Comparison of ENCODE assay signal across 8 cellular contexts in genomic region chr19:38224014-38224862, GRCh38. TPM values are rescaled to one million over a fixed set of nuclear protein-coding genes. Genes with fewer than 3 reads are reported as not detected.
A peak's percentile ranks its signal among the peaks of the same experiment; 100 is the strongest.
DNase-seq lines count a peak whose midpoint lies in the region; ATAC-seq, FAIRE-seq and TF ChIP-seq lines count a peak whose summit lies in the region.

Gene DPF1, minus strand, starts transcription at chr19:38224222. Its CDS starts 80 bp downstream, at chr19:38224142.

- DNase-seq in activated T-cell treated with anti-CD3 and anti-CD28 coated beads, Interleukin-2, amount 50 U/mL, for 4 hours = peak; percentile 38
- peak; percentile 52 to 69 for DNase-seq in fibroblast of lung (ENCODE audit: low read depth in 2 of 2)
- peak; percentile 77 for DNase-seq in neuronal stem cell (ENCODE audit: low spot score)
- DNase-seq in urothelium cell line (ENCODE audit: low spot score) = peak; percentile 95

- H2BK12ac ChIP-seq in neuronal stem cell (ENCODE audit: low read length) = peak within 1 kb of the TSS; percentile 49

- no peaks in the 10 kb centered on the region for H3K9me3 ChIP-seq in BLaER1 treated with 17β-estradiol and CSF1 and Interleukin-3, amounts not matched to agents 10 nM and 100 nM (replicated peaks in 1 of 11)
- H3K9me3 ChIP-seq in OCI-LY1 (ENCODE audit: low read length) = no peaks in the 10 kb centered on the region
- H3K9me3 ChIP-seq in fibroblast of lung (ENCODE audit: control insufficient read depth, insufficient read depth, low read depth, low read length) = no peaks in the 10 kb centered on the region
- H3K9me3 ChIP-seq in neuronal stem cell (replicated peaks in 1 of 2; ENCODE audit: control insufficient read depth in 2 of 2, insufficient read depth in 1 of 2, low read depth in 1 of 2, low read length in 2 of 2) = peaks cover 0 to 1% of the 10 kb centered on the region in 2 donors

- no peak within 1 kb of the TSS for H3K4ac ChIP-seq in neuronal stem cell (ENCODE audit: low read length)

- no peaks in the 10 kb centered on the region for H3K36me3 Mint-ChIP-seq in activated T-cell treated with anti-CD3 and anti-CD28 coated beads, Interleukin-2, amount 50 U/mL, for 4 hours (ENCODE audit: insufficient read depth)

- no peak within 1 kb of the TSS for H2BK15ac ChIP-seq in neuronal stem cell (ENCODE audit: low read length)

- H3K79me1 ChIP-seq in neuronal stem cell (ENCODE audit: low read depth, low read length) = peaks cover 13% of the 10 kb centered on the region

- no peak within 1 kb of the TSS for H4K91ac ChIP-seq in neuronal stem cell (ENCODE audit: low read depth, low read length, poor library complexity)

- H3K79me2 ChIP-seq in OCI-LY1 (ENCODE audit: insufficient read depth, low read length) (no peaks in the 10 kb centered on the region), fibroblast of lung (ENCODE audit: control insufficient read depth, insufficient read depth, low read length) (no peaks in the 10 kb centered on the region)

- no peak within 1 kb of the TSS for H3K14ac ChIP-seq in neuronal stem cell (ENCODE audit: low read length)

- no peak within 1 kb of the TSS for H2BK5ac ChIP-seq in neuronal stem cell (ENCODE audit: low read length)

- no CpG with 5 or more reads among the region's 61 CpGs for WGBS in neuronal stem cell (ENCODE audit: extremely low coverage in 2 of 2, insufficient read length in 2 of 2, insufficient replicate concordance in 1 of 2), 2 donors

- peaks cover 0 to 22% (median 0%) of the 10 kb centered on the region in 11 experiments; a peak in 4 of 22 replicates for H4K20me1 ChIP-seq in BLaER1 treated with 17β-estradiol and CSF1 and Interleukin-3, amounts not matched to agents 10 nM and 100 nM
- H4K20me1 ChIP-seq in OCI-LY1 (ENCODE audit: insufficient read depth, low read length) (no peaks in the 10 kb centered on the region), fibroblast of lung (ENCODE audit: control insufficient read depth, extremely low read depth, insufficient read depth, low read length) (no peaks in the 10 kb centered on the region)

- peak within 1 kb of the TSS; percentile 91 for H3K18ac ChIP-seq in neuronal stem cell (ENCODE audit: low read length)

- peak; percentile 96 for FAIRE-seq in urothelium cell line (lab: Jason Lieb, UNC)

- H3K4me1 ChIP-seq in BLaER1 treated with 17β-estradiol and CSF1 and Interleukin-3, amounts not matched to agents 10 nM and 100 nM = peaks cover 10 to 41% (median 35%) of the 10 kb centered on the region in 10 experiments; a peak in 18 of 20 replicates
- H3K4me1 ChIP-seq in OCI-LY1 (ENCODE audit: insufficient read depth, low read length, severe bottlenecking) (peaks cover 16% of the 10 kb centered on the region), fibroblast of lung (ENCODE audit: control insufficient read depth, extremely low read depth, insufficient read depth, low read length) (peaks cover 2% of the 10 kb centered on the region), neuronal stem cell (ENCODE audit: control insufficient read depth in 2 of 2, insufficient read depth in 1 of 2, low read depth in 1 of 2, low read length in 2 of 2) (peaks cover 15 to 17% of the 10 kb centered on the region in 2 donors)

- H2AK5ac ChIP-seq in neuronal stem cell (ENCODE audit: low read depth, low read length) = peak within 1 kb of the TSS; percentile 96

- H3K4me3 Mint-ChIP-seq in activated T-cell treated with anti-CD3 and anti-CD28 coated beads, Interleukin-2, amount 50 U/mL, for 4 hours = peak within 1 kb of the TSS; percentile 74

- H3K27me3 Mint-ChIP-seq in activated T-cell treated with anti-CD3 and anti-CD28 coated beads, Interleukin-2, amount 50 U/mL, for 4 hours (ENCODE audit: low read depth) = peaks cover 68% of the 10 kb centered on the region

- peaks cover 24% of the 10 kb centered on the region for H3K4me1 Mint-ChIP-seq in activated T-cell treated with anti-CD3 and anti-CD28 coated beads, Interleukin-2, amount 50 U/mL, for 4 hours (ENCODE audit: low read depth)

- H3K23ac ChIP-seq in neuronal stem cell (ENCODE audit: low read depth, low read length, poor library complexity) = no peak within 1 kb of the TSS

- peak within 1 kb of the TSS; percentile 40 to 74 (median 67); a peak in 20 of 22 replicates for H3K9ac ChIP-seq in BLaER1 treated with 17β-estradiol and CSF1 and Interleukin-3, amounts not matched to agents 10 nM and 100 nM
- peak within 1 kb of the TSS; percentile 52 for H3K9ac ChIP-seq in OCI-LY1 (ENCODE audit: low read length)
- peak within 1 kb of the TSS; percentile 58 for H3K9ac ChIP-seq in fibroblast of lung (ENCODE audit: insufficient read depth, low read length)
- H3K9ac ChIP-seq in neuronal stem cell (ENCODE audit: low read depth, low read length, poor library complexity) = peak within 1 kb of the TSS; percentile 91

- TF ChIP-seq CTCF in OCI-LY1 (IDR thresholded peaks at IDR 0.05; ENCODE audit: low read length) = peak; percentile 53
- peak in 1 of 2 donors; percentile 20 for TF ChIP-seq CTCF in fibroblast of lung (conservative IDR thresholded peaks at IDR 0.05 in 1 of 2, IDR thresholded peaks at IDR 0.05 in 1 of 2; ENCODE audit: low read depth in 1 of 2, low read length in 2 of 2)

- H3K27me3 ChIP-seq in BLaER1 treated with 17β-estradiol and CSF1 and Interleukin-3, amounts not matched to agents 10 nM and 100 nM = peaks cover 16 to 32% (median 26%) of the 10 kb centered on the region in 11 experiments; a peak in 21 of 22 replicates
- H3K27me3 ChIP-seq in OCI-LY1 (ENCODE audit: insufficient read depth, low read length) (no peaks in the 10 kb centered on the region), fibroblast of lung (ENCODE audit: control insufficient read depth, insufficient read depth, low read length) (no peaks in the 10 kb centered on the region), neuronal stem cell (ENCODE audit: control insufficient read depth in 3 of 3, insufficient read depth in 3 of 3, low read depth in 1 of 3, low read length in 3 of 3) (peaks cover 0 to 18% (median 0%) of the 10 kb centered on the region in 3 experiments)

- peak; percentile 72 for ATAC-seq in GM19025 (IDR thresholded peaks at IDR 0.05; ENCODE audit: low read depth, unreplicated experiment)
- ATAC-seq in HG03565 (IDR thresholded peaks at IDR 0.05; ENCODE audit: unreplicated experiment) = peak; percentile 76
- peak; percentile 84 to 89 for ATAC-seq in activated T-cell treated with anti-CD3 and anti-CD28 coated beads, Interleukin-2, amount 50 U/mL, for 4 hours

- H2BK120ac ChIP-seq in neuronal stem cell (ENCODE audit: low read depth, low read length) = peak within 1 kb of the TSS; percentile 54

- H3K4me2 ChIP-seq in BLaER1 treated with 17β-estradiol and CSF1 and Interleukin-3, amounts not matched to agents 10 nM and 100 nM = peak within 1 kb of the TSS; percentile 75 to 98 (median 89)
- H3K4me2 ChIP-seq in OCI-LY1 (ENCODE audit: low read length) (peak within 1 kb of the TSS; percentile 76), fibroblast of lung (ENCODE audit: extremely low read depth, insufficient read depth, low read length) (peak within 1 kb of the TSS; percentile 92), neuronal stem cell (ENCODE audit: insufficient read depth, low read length, poor library complexity, severe bottlenecking) (peak within 1 kb of the TSS; percentile 91)

- H3K9me3 Mint-ChIP-seq in activated T-cell treated with anti-CD3 and anti-CD28 coated beads, Interleukin-2, amount 50 U/mL, for 4 hours = no peaks in the 10 kb centered on the region

- no peaks in the 10 kb centered on the region for H3K9me2 ChIP-seq in OCI-LY1 (ENCODE audit: low read depth, low read length)

- H3K27ac ChIP-seq in BLaER1 treated with 17β-estradiol and CSF1 and Interleukin-3, amounts not matched to agents 10 nM and 100 nM = peak within 1 kb of the TSS in 3 of 11 experiments; percentile 16 to 32 (median 24); a peak in 2 of 22 replicates
- H3K27ac ChIP-seq in OCI-LY1 (ENCODE audit: low read depth, low read length, poor library complexity, severe bottlenecking) (no peak within 1 kb of the TSS), fibroblast of lung (ENCODE audit: insufficient read depth, low read length) (peak within 1 kb of the TSS; percentile 27), neuronal stem cell (replicated peaks; ENCODE audit: low read length) (peak within 1 kb of the TSS; percentile 35)

- no peaks in the 10 kb centered on the region for H3F3A ChIP-seq in OCI-LY1 (ENCODE audit: insufficient read depth, low read length)

- H3K36me3 ChIP-seq in BLaER1 treated with 17β-estradiol and CSF1 and Interleukin-3, amounts not matched to agents 10 nM and 100 nM = peaks cover 0 to 1% (median 0%) of the 10 kb centered on the region in 11 experiments; a peak in 1 of 22 replicates
- H3K36me3 ChIP-seq in OCI-LY1 (ENCODE audit: insufficient read depth, low read length) (no peaks in the 10 kb centered on the region), fibroblast of lung (ENCODE audit: control insufficient read depth, insufficient read depth, low read length) (no peaks in the 10 kb centered on the region), neuronal stem cell (replicated peaks in 1 of 2; ENCODE audit: control insufficient read depth in 2 of 2, insufficient read depth in 2 of 2, low read length in 2 of 2) (peaks cover 3 to 24% of the 10 kb centered on the region in 2 donors)

- no peak within 1 kb of the TSS for H4K8ac ChIP-seq in neuronal stem cell (ENCODE audit: low read depth, low read length)

- H3K4me3 ChIP-seq in BLaER1 treated with 17β-estradiol and CSF1 and Interleukin-3, amounts not matched to agents 10 nM and 100 nM = peak within 1 kb of the TSS; percentile 57 to 75 (median 66)
- peak within 1 kb of the TSS; percentile 66 for H3K4me3 ChIP-seq in OCI-LY1 (ENCODE audit: low read depth, low read length, poor library complexity, severe bottlenecking)
- H3K4me3 ChIP-seq in fibroblast of lung (replicated peaks in 1 of 4; ENCODE audit: control extremely low read depth in 1 of 4, insufficient read depth in 1 of 4, low read depth in 3 of 4, low read length in 4 of 4) = peak within 1 kb of the TSS; percentile 67 to 81 (median 70)
- H3K4me3 ChIP-seq in neuronal stem cell (ENCODE audit: low read length in 2 of 2) = peak within 1 kb of the TSS; percentile 48 to 89

- H2AFZ ChIP-seq in OCI-LY1 (ENCODE audit: low read length) (no peak within 1 kb of the TSS), fibroblast of lung (ENCODE audit: low read length) (peak within 1 kb of the TSS; percentile 95), neuronal stem cell (ENCODE audit: low read length) (peak within 1 kb of the TSS; percentile 84)

RNA-seq across cellular contexts. Expression of gene DPF1, which starts in this region (rescaled TPM):
- under 1 TPM; 0.40 to 0.45 (median 0.43) TPM for total RNA-seq in activated T-cell treated with anti-CD3 and anti-CD28 coated beads, Interleukin-2, amount 50 U/mL, for 4 hours
- total RNA-seq in fibroblast of lung = 0.50 and 0.51 TPM in 2 replicates
- polyA plus RNA-seq in fibroblast of lung = 1.6 and 5.2 TPM in 2 replicates
- polyA plus RNA-seq in fibroblast of lung (2012) = 1.6 and 5.0 TPM in 2 replicates
- 3.0 and 9.4 TPM in 2 replicates for polyA minus RNA-seq in fibroblast of lung (ENCODE audit: low replicate concordance)
- polyA plus RNA-seq in neuronal stem cell (2013, experiment 1 of 2) = 8.0 TPM
- polyA plus RNA-seq in neuronal stem cell (2013, experiment 2 of 2) = 7.2 TPM

Comparison
In these comparisons a context has a peak if more than half of its experiments do, and no peak if none do; other contexts are left out.
1. Peak in DNase-seq and ATAC-seq in activated T-cell treated with anti-CD3 and anti-CD28 coated beads, Interleukin-2, amount 50 U/mL, for 4 hours; RNA of the gene not detected or under 1 TPM.
2. DNase-seq: peak in every context shown above with its lines; median percentile 95 in urothelium cell line; 77 in neuronal stem cell; 60 in fibroblast of lung; 38 in activated T-cell treated with anti-CD3 and anti-CD28 coated beads, Interleukin-2, amount 50 U/mL, for 4 hours.